Comparison of ENCODE assay signal across 9 cellular contexts in genomic region chr12:21941522-21942376, GRCh38. TPM values are rescaled to one million over a fixed set of nuclear protein-coding genes. Genes with fewer than 3 reads are reported as not detected.
DNase-seq lines count a peak whose midpoint lies in the region; ATAC-seq and TF ChIP-seq lines count a peak whose summit lies in the region.
"Had no signal": no experiment of that assay in that cellular context is flagged by ENCODE, and none has a peak within 500 bp of the region (broad histone marks: within the 10 kb centered on the region; RNA-seq: fewer than 3 reads in every experiment).

No MANE protein-coding gene starts in this region.

- H3K9me3 ChIP-seq in ectodermal cell (ENCODE audit: control insufficient read depth, low read length): no peaks in the 10 kb centered on the region
- H3K9me3 ChIP-seq in right lobe of liver: no peaks in the 10 kb centered on the region
- peaks cover 1% of the 10 kb centered on the region for H3K9me3 ChIP-seq in thymus (ENCODE audit: control insufficient read depth)

- CTCF ChIA-PET in activated naive CD4-positive, alpha-beta T cell treated with anti-CD3 and anti-CD28 coated beads for 36 hours (lab: Charles Lee): interaction anchor here (1.2 kb wide), 1 partner anchor 244 kb away, joined by 8 read pairs; no protein-coding TSS in a partner anchor

- H3K27ac Mint-ChIP-seq in activated naive CD4-positive, alpha-beta T cell treated with anti-CD3 and anti-CD28 coated beads for 36 hours: peak overlapping the region; percentile 18

- peak; percentile 34 for TF ChIP-seq POLR2A in right lobe of liver (IDR thresholded peaks at IDR 0.05)

- H3K27me3 Mint-ChIP-seq in activated naive CD4-positive, alpha-beta T cell treated with anti-CD3 and anti-CD28 coated beads for 36 hours (ENCODE audit: low read depth): peaks cover 56% of the 10 kb centered on the region

- intact Hi-C loops in activated naive CD4-positive, alpha-beta T cell treated with anti-CD3 and anti-CD28 coated beads for 36 hours (cut with micrococcal nuclease): loop anchor here (2.0 kb wide), 1 partner anchor 243 kb away; no protein-coding TSS in a partner anchor
- intact Hi-C loops in right lobe of liver (cut with DNase I): no loop called here

- WGBS in ectodermal cell, 2 experiments: 4 to 5% methylated on average over 51 of the region's 51 CpGs
- 3% methylated on average over 48 of the region's 51 CpGs for WGBS in right lobe of liver (ENCODE audit: insufficient coverage, low coverage, low lambda C conversion rate, missing lambda C conversion rate)
- 6% methylated on average over 51 of the region's 51 CpGs for WGBS in thymus

- H3K4me1 ChIP-seq in ectodermal cell (ENCODE audit: control insufficient read depth, insufficient read depth, low read length): no peaks in the 10 kb centered on the region
- H3K4me1 ChIP-seq in right lobe of liver: peaks cover 0 to 11% (median 0%) of the 10 kb centered on the region in 4 donors
- H3K4me1 ChIP-seq in thymus (ENCODE audit: control insufficient read depth, insufficient read depth, low read length): no peaks in the 10 kb centered on the region

- H3K4me3 Mint-ChIP-seq in activated naive CD4-positive, alpha-beta T cell treated with anti-CD3 and anti-CD28 coated beads for 36 hours: peak overlapping the region; percentile 42

- peak overlapping the region; percentile 46 for H3K4me3 ChIP-seq in ectodermal cell (ENCODE audit: insufficient read depth, low read depth, low read length)
- peak overlapping the region; percentile 42 to 64 (median 53) for H3K4me3 ChIP-seq in right lobe of liver
- peak overlapping the region; percentile 1 for H3K4me3 ChIP-seq in thymus (ENCODE audit: low read length)

- peaks cover 44% of the 10 kb centered on the region for H3K27me3 ChIP-seq in ectodermal cell (ENCODE audit: control insufficient read depth, insufficient read depth, low read length, poor library complexity, severe bottlenecking)
- H3K27me3 ChIP-seq in right lobe of liver: no peaks in the 10 kb centered on the region
- peaks cover 32% of the 10 kb centered on the region for H3K27me3 ChIP-seq in thymus (ENCODE audit: control insufficient read depth, insufficient read depth)

- peak; percentile 50 to 58 (median 56) for TF ChIP-seq CTCF in right lobe of liver (IDR thresholded peaks at IDR 0.05)

- peaks cover 11% of the 10 kb centered on the region for H3K9me3 Mint-ChIP-seq in activated naive CD4-positive, alpha-beta T cell treated with anti-CD3 and anti-CD28 coated beads for 36 hours

- peak; percentile 82 to 88 (median 85) for ATAC-seq in right lobe of liver

- no peaks in the 10 kb centered on the region for H3K36me3 ChIP-seq in ectodermal cell (ENCODE audit: control insufficient read depth, insufficient read depth, low read length)
- no peaks in the 10 kb centered on the region for H3K36me3 ChIP-seq in right lobe of liver
- no peaks in the 10 kb centered on the region for H3K36me3 ChIP-seq in thymus (ENCODE audit: control insufficient read depth, insufficient read depth)

- H3K4me1 Mint-ChIP-seq in activated naive CD4-positive, alpha-beta T cell treated with anti-CD3 and anti-CD28 coated beads for 36 hours (ENCODE audit: low read depth): peaks cover 16% of the 10 kb centered on the region

- H3K36me3 Mint-ChIP-seq in activated naive CD4-positive, alpha-beta T cell treated with anti-CD3 and anti-CD28 coated beads for 36 hours (ENCODE audit: low read depth): no peaks in the 10 kb centered on the region

- DNase-seq in activated naive CD4-positive, alpha-beta T cell treated with anti-CD3 and anti-CD28 coated beads for 36 hours: no peak
- no peak for DNase-seq in activated naive CD4-positive, alpha-beta T cell (lab: John Stamatoyannopoulos, UW)
- peak; percentile 73 to 87 (median 78) for DNase-seq in right lobe of liver
- no peak for DNase-seq in NCI-H2227 (lab: John Stamatoyannopoulos, UW; ENCODE audit: unreplicated experiment)
- no peak for DNase-seq in activated CD4-positive, alpha-beta T cell treated with anti-CD3 and anti-CD28 coated beads for 4 hours
- no peak for DNase-seq in DMS153 (lab: John Stamatoyannopoulos, UW)

- no peak overlapping the region for H3K27ac ChIP-seq in ectodermal cell (ENCODE audit: insufficient read depth, low read depth, low read length, poor library complexity, severe bottlenecking)
- H3K27ac ChIP-seq in right lobe of liver: peak overlapping the region; percentile 70 to 94 (median 84)
- no peak overlapping the region for H3K27ac ChIP-seq in thymus (ENCODE audit: low read depth)
- H3K27ac ChIP-seq: VCaP had no signal

RNA-seq across cellular contexts. Expression of gene ABCC9, which starts 0.5 kb away (rescaled TPM):
- total RNA-seq in activated naive CD4-positive, alpha-beta T cell treated with anti-CD3 and anti-CD28 coated beads for 36 hours: not detected
- polyA plus RNA-seq in ectodermal cell (2013, experiment 1 of 4): 0.15 TPM
- polyA plus RNA-seq in ectodermal cell (2013, experiment 2 of 4): 0.16 TPM
- polyA plus RNA-seq in ectodermal cell (2013, experiment 3 of 4): 0.32 TPM
- 0.20 TPM for polyA plus RNA-seq in ectodermal cell (2013, experiment 4 of 4)
- 10 to 100 TPM; 26.5 to 71.2 (median 37.1) TPM for total RNA-seq in right lobe of liver
- 1.5 TPM for polyA plus RNA-seq in thymus

Comparison
In these comparisons a context has a peak if more than half of its experiments do, and no peak if none do; other contexts are left out.
1. DNase-seq: peak in right lobe of liver (3 of 3); none in activated naive CD4-positive, alpha-beta T cell treated with anti-CD3 and anti-CD28 coated beads for 36 hours (single experiment), activated naive CD4-positive, alpha-beta T cell (0 of 4), NCI-H2227 (single experiment), activated CD4-positive, alpha-beta T cell treated with anti-CD3 and anti-CD28 coated beads for 4 hours (0 of 2) and DMS153 (single experiment).
2. H3K27ac ChIP-seq: peak in right lobe of liver (3 of 3); none in ectodermal cell (single experiment) and thymus (single experiment).
3. H3K4me3 ChIP-seq: peak in every context shown above with its lines; median percentile 53 in right lobe of liver; 46 in ectodermal cell; 1 in thymus.
4. RNA of gene ABCC9, which starts 0.5 kb away (total RNA-seq): 26.5 to 71.2 TPM in right lobe of liver; not detected in activated naive CD4-positive, alpha-beta T cell treated with anti-CD3 and anti-CD28 coated beads for 36 hours; every median in the first group is over 10 times any median in the second.